Comparison of ENCODE assay signal across 10 cellular contexts in genomic region chr5:34523382-34523716, GRCh38.
A peak's percentile ranks its signal among the peaks of the same experiment; 100 is the strongest.
DNase-seq lines count a peak whose midpoint lies in the region; ATAC-seq and TF ChIP-seq lines count a peak whose summit lies in the region.
"Had no signal": no experiment of that assay in that cellular context is flagged by ENCODE, and none has a peak within 500 bp of the region (broad histone marks: within the 10 kb centered on the region; RNA-seq: fewer than 3 reads in every experiment).

No MANE protein-coding gene starts in this region.

- no peak overlapping the region for H3K4me3 ChIP-seq in coronary artery
- no peak overlapping the region for H3K4me3 ChIP-seq in thoracic aorta

- no peak for TF ChIP-seq CTCF in coronary artery (IDR thresholded peaks at IDR 0.05)
- no peak for TF ChIP-seq CTCF in thoracic aorta (IDR thresholded peaks at IDR 0.05)

- no peaks in the 10 kb centered on the region for H3K27me3 ChIP-seq in thoracic aorta (replicated peaks; ENCODE audit: insufficient read depth)

- DNase-seq in coronary artery (ENCODE audit: low spot score) (no peak), thoracic aorta (ENCODE audit: low spot score) (no peak), mucosa of gallbladder (ENCODE audit: low spot score) (no peak)
- no peak for DNase-seq in activated CD8-positive, alpha-beta memory T cell treated with anti-CD3 and anti-CD28 coated beads, Interleukin-2, amount 10 ng/mL, durations not matched to agents 7 days and 5 days

- no peak overlapping the region for H3K27ac Mint-ChIP-seq in activated CD8-positive, alpha-beta memory T cell treated with anti-CD3 and anti-CD28 coated beads, Interleukin-2, amount 10 ng/mL, durations not matched to agents 7 days and 5 days
- H3K27ac Mint-ChIP-seq: activated CD4-positive, alpha-beta memory T cell treated with anti-CD3 and anti-CD28 coated beads for 36 hours; T-helper 1 cell treated with Interleukin-12 subunit alpha and Interleukin-12 subunit beta and Interleukin-4 antibody, amounts not matched to agents 30 μg/mL and 1 μg/mL, for 36 hours had no signal

- no peaks in the 10 kb centered on the region for H3K36me3 ChIP-seq in thoracic aorta

- ATAC-seq in GM19395 (IDR thresholded peaks at IDR 0.05; ENCODE audit: unreplicated experiment) (peak; percentile 31), HG03378 (IDR thresholded peaks at IDR 0.05; ENCODE audit: unreplicated experiment) (peak; percentile 14), thoracic aorta (ENCODE audit: insufficient number of reproducible peaks, low FRiP score, low read depth) (no peak), GM21423 (IDR thresholded peaks at IDR 0.05; ENCODE audit: unreplicated experiment) (no peak), HG03108 (IDR thresholded peaks at IDR 0.05; ENCODE audit: unreplicated experiment) (no peak)
- no peak for ATAC-seq in activated CD8-positive, alpha-beta memory T cell treated with anti-CD3 and anti-CD28 coated beads, Interleukin-2, amount 10 ng/mL, durations not matched to agents 7 days and 5 days

- peak overlapping the region; percentile 40 to 63 for H3K27ac ChIP-seq in coronary artery
- peak overlapping the region; percentile 67 to 86 for H3K27ac ChIP-seq in thoracic aorta

- H3K4me1 ChIP-seq in thoracic aorta (ENCODE audit: control insufficient read depth in 1 of 2, low read depth in 2 of 2), result peaks cover 22 to 46% of the 10 kb centered on the region in 2 donors

- no peak overlapping the region for H3K4me3 Mint-ChIP-seq in activated CD8-positive, alpha-beta memory T cell treated with anti-CD3 and anti-CD28 coated beads, Interleukin-2, amount 10 ng/mL, durations not matched to agents 7 days and 5 days
- H3K4me3 Mint-ChIP-seq: activated CD4-positive, alpha-beta memory T cell treated with anti-CD3 and anti-CD28 coated beads for 36 hours; T-helper 1 cell treated with Interleukin-12 subunit alpha and Interleukin-12 subunit beta and Interleukin-4 antibody, amounts not matched to agents 30 μg/mL and 1 μg/mL, for 36 hours had no signal

- no peaks in the 10 kb centered on the region for H3K36me3 Mint-ChIP-seq in activated CD8-positive, alpha-beta memory T cell treated with anti-CD3 and anti-CD28 coated beads, Interleukin-2, amount 10 ng/mL, durations not matched to agents 7 days and 5 days
- H3K36me3 Mint-ChIP-seq: activated CD4-positive, alpha-beta memory T cell treated with anti-CD3 and anti-CD28 coated beads for 36 hours had no signal

- no peaks in the 10 kb centered on the region for H3K9me3 Mint-ChIP-seq in activated CD8-positive, alpha-beta memory T cell treated with anti-CD3 and anti-CD28 coated beads, Interleukin-2, amount 10 ng/mL, durations not matched to agents 7 days and 5 days (ENCODE audit: low read depth)
- H3K9me3 Mint-ChIP-seq: activated CD4-positive, alpha-beta memory T cell treated with anti-CD3 and anti-CD28 coated beads for 36 hours; T-helper 1 cell treated with Interleukin-12 subunit alpha and Interleukin-12 subunit beta and Interleukin-4 antibody, amounts not matched to agents 30 μg/mL and 1 μg/mL, for 36 hours had no signal

- H3K9me3 ChIP-seq in thoracic aorta, result no peaks in the 10 kb centered on the region

- H3K27me3 Mint-ChIP-seq in activated CD8-positive, alpha-beta memory T cell treated with anti-CD3 and anti-CD28 coated beads, Interleukin-2, amount 10 ng/mL, durations not matched to agents 7 days and 5 days, result peaks cover 6% of the 10 kb centered on the region

- CTCF ChIA-PET in activated CD8-positive, alpha-beta memory T cell treated with anti-CD3 and anti-CD28 coated beads, Interleukin-2, amount 10 ng/mL, durations not matched to agents 7 days and 5 days (lab: Charles Lee), result interaction anchor here (0.7 to 3.5 kb wide), 20 partner anchors 9 to 480 kb away, joined by 3 to 20 read pairs (median 4); no protein-coding TSS in a partner anchor

- H3K4me1 Mint-ChIP-seq in activated CD8-positive, alpha-beta memory T cell treated with anti-CD3 and anti-CD28 coated beads, Interleukin-2, amount 10 ng/mL, durations not matched to agents 7 days and 5 days, result peaks cover 2% of the 10 kb centered on the region

Comparison
In these comparisons a context has a peak if more than half of its experiments do, and no peak if none do; other contexts are left out.
1. ATAC-seq: peak in GM19395 (single experiment) and HG03378 (single experiment); none in thoracic aorta (single experiment), GM21423 (single experiment), activated CD8-positive, alpha-beta memory T cell treated with anti-CD3 and anti-CD28 coated beads, Interleukin-2, amount 10 ng/mL, durations not matched to agents 7 days and 5 days (single experiment) and HG03108 (single experiment).